In the genomic region with DNA sequence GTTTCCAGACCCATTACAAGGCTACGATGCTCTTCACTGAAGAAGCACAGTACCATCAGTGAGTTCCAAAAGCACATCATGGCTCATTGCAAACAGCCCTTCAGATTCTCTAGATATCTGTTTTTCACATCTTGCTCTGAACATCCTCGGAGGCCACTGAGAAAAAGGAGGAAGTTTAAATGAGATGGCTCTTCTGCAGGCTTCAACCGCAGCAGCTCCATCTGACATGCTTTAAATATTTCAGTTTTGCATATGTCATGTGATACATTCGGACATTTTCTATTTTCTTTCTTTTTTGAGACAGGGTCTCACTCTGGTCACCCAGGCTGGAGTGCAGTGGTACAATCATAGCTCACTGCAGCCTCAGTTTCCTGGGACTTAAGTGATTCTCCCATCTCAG, we compare ENCODE assay signal across 15 cellular contexts.
DNase-seq lines count a peak whose midpoint lies in the region; ATAC-seq and TF ChIP-seq lines count a peak whose summit lies in the region.
"Had no signal": no experiment of that assay in that cellular context is flagged by ENCODE, and none has a peak within 500 bp of the region (broad histone marks: within the 10 kb centered on the region; RNA-seq: fewer than 3 reads in every experiment).

No MANE protein-coding gene starts in this region.

- POLR2A ChIA-PET in HEK293T (lab: Yijun Ruan, JAX) = no interaction called here

- peaks cover 6% of the 10 kb centered on the region for H3K27me3 Mint-ChIP-seq in activated T-helper 2 cell treated with anti-CD3 and anti-CD28 coated beads, Interferon-gamma antibody, Interleukin-2, Interleukin-4, amounts not matched to agents 10 μg/mL and 5 μg/mL and 100 μg/mL, durations not matched to agents 14 hours and 24 hours and 36 hours (ENCODE audit: low read depth)

- ATAC-seq in GM18907 (IDR thresholded peaks at IDR 0.05; ENCODE audit: unreplicated experiment) = peak; percentile 64
- peak; percentile 56 for ATAC-seq in GM21619 (IDR thresholded peaks at IDR 0.05; ENCODE audit: unreplicated experiment)
- ATAC-seq in HG03439 (IDR thresholded peaks at IDR 0.05; ENCODE audit: unreplicated experiment) = peak; percentile 42
- no peak for ATAC-seq in GM19455 (IDR thresholded peaks at IDR 0.05; ENCODE audit: unreplicated experiment)
- ATAC-seq: psoas muscle had no signal

- no peak overlapping the region for H3K4me3 Mint-ChIP-seq in activated T-helper 2 cell treated with anti-CD3 and anti-CD28 coated beads, Interferon-gamma antibody, Interleukin-2, Interleukin-4, amounts not matched to agents 10 μg/mL and 5 μg/mL and 100 μg/mL, durations not matched to agents 14 hours and 24 hours and 36 hours (ENCODE audit: low read depth)

- H3K27me3 ChIP-seq in tibial artery = no peaks in the 10 kb centered on the region

- H3K36me3 Mint-ChIP-seq in activated T-helper 2 cell treated with anti-CD3 and anti-CD28 coated beads, Interferon-gamma antibody, Interleukin-2, Interleukin-4, amounts not matched to agents 10 μg/mL and 5 μg/mL and 100 μg/mL, durations not matched to agents 14 hours and 24 hours and 36 hours (ENCODE audit: low read depth) = no peaks in the 10 kb centered on the region

- H3K27ac Mint-ChIP-seq in activated T-helper 2 cell treated with anti-CD3 and anti-CD28 coated beads, Interferon-gamma antibody, Interleukin-2, Interleukin-4, amounts not matched to agents 10 μg/mL and 5 μg/mL and 100 μg/mL, durations not matched to agents 14 hours and 24 hours and 36 hours = peak overlapping the region; percentile 49

- H3K9me3 Mint-ChIP-seq in activated T-helper 2 cell treated with anti-CD3 and anti-CD28 coated beads, Interferon-gamma antibody, Interleukin-2, Interleukin-4, amounts not matched to agents 10 μg/mL and 5 μg/mL and 100 μg/mL, durations not matched to agents 14 hours and 24 hours and 36 hours = no peaks in the 10 kb centered on the region

- no peaks in the 10 kb centered on the region for H3K4me1 ChIP-seq in tibial artery
- H3K4me1 ChIP-seq: psoas muscle had no signal

- H3K4me3 ChIP-seq in tibial artery = no peak overlapping the region
- H3K4me3 ChIP-seq: psoas muscle had no signal

- H3K4me1 Mint-ChIP-seq in activated T-helper 2 cell treated with anti-CD3 and anti-CD28 coated beads, Interferon-gamma antibody, Interleukin-2, Interleukin-4, amounts not matched to agents 10 μg/mL and 5 μg/mL and 100 μg/mL, durations not matched to agents 14 hours and 24 hours and 36 hours (ENCODE audit: low read depth) = peaks cover 16% of the 10 kb centered on the region

- H3K27ac ChIP-seq in tibial artery = no peak overlapping the region
- H3K27ac ChIP-seq: C4-2B, psoas muscle, VCaP had no signal

- H3K9me3 ChIP-seq in tibial artery = no peaks in the 10 kb centered on the region
- H3K9me3 ChIP-seq: psoas muscle had no signal

- H3K36me3 ChIP-seq in tibial artery = no peaks in the 10 kb centered on the region

- CTCF ChIA-PET in HEK293T (lab: Yijun Ruan, JAX) = no interaction called here

- no peak for DNase-seq in activated T-helper 2 cell treated with anti-CD3 and anti-CD28 coated beads, Interferon-gamma antibody, Interleukin-2, Interleukin-4, amounts not matched to agents 10 μg/mL and 5 μg/mL and 100 μg/mL, durations not matched to agents 14 hours and 24 hours and 36 hours (ENCODE audit: low spot score)
- DNase-seq in HEK293T (ENCODE audit: extremely low spot score) = no peak
- DNase-seq in tibial artery = no peak
- no peak for DNase-seq in COR-L47 (lab: John Stamatoyannopoulos, UW)
- DNase-seq: GDM1; hippocampal formation; NCI-H226; psoas muscle; stimulated activated CD4-positive, alpha-beta T cell treated with anti-CD3 and anti-CD28 coated beads, Interleukin-4, amount 100 ng/mL, for 24 hours had no signal

- no peak for TF ChIP-seq CTCF in tibial artery (IDR thresholded peaks at IDR 0.05)

- intact Hi-C loops in activated T-helper 2 cell treated with anti-CD3 and anti-CD28 coated beads, Interferon-gamma antibody, Interleukin-2, Interleukin-4, amounts not matched to agents 10 μg/mL and 5 μg/mL and 100 μg/mL, durations not matched to agents 14 hours and 24 hours and 36 hours (cut with micrococcal nuclease) = no loop called here
- intact Hi-C loops in tibial artery (cut with DNase I; ENCODE audit: low total_unique reads) = no loop called here

TF ChIP-seq in HEK293T, 16 proteins besides CTCF, POLR2A, EP300 and RAD21:
- TF ChIP-seq NFRKB (IDR thresholded peaks at IDR 0.05) = no peak
